Comparison of ENCODE assay signal across 8 cellular contexts in the genomic region with DNA sequence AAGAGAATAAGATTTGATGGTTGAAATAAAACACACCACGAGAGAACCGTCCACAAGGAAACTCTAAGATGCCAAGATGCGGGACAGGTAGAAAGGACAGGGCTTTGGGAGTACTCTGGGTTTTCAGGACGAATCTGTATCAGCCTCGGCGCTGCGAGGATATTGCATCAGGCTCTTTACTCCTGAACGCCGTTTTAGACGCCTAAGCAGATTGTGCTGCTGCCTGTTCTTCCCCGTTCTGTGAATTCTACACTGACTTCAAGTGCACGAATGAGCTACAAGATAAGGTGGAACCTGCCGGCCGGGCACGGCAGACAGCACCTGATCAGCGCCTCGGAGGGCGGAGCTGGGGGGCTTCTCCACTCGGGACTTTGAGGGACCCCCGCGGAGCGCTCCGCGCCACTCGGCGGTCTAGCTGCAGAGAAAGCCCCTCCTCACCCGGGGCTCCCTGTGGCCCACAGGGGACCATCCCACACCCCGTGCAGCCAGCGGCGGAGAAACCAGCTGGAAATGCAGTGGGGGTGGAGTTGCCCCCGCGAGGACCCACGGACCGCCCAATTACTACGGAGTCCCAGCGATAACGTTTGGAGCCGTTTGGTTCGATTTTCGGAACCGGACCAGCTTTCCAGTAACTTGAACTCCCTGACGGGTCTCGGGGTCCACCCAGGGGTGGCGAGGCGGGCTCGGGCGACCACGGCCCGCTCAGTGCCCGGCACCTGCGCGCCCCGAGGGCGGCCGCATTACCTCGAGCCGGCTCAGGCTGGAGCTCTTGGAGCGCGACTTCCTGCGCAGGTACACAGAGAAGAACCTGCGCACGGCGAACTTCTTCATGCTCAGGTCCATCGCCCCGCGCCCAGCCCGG. TPM values are rescaled to one million over a fixed set of nuclear protein-coding genes. Genes with fewer than 3 reads are reported as not detected.
DNase-seq lines count a peak whose midpoint lies in the region; ATAC-seq and TF ChIP-seq lines count a peak whose summit lies in the region.

No MANE protein-coding gene starts in this region.

- peak overlapping the region; percentile 83 for H3K4me3 Mint-ChIP-seq in activated naive CD4-positive, alpha-beta T cell treated with anti-CD3 and anti-CD28 coated beads for 36 hours
- H3K4me3 Mint-ChIP-seq in progenitor cell of endocrine pancreas (ENCODE audit: low read depth) = peak overlapping the region; percentile 84

- CTCF ChIA-PET in activated naive CD4-positive, alpha-beta T cell treated with anti-CD3 and anti-CD28 coated beads for 36 hours (lab: Charles Lee) = interaction anchor here (0.6 to 1.6 kb wide), 2 partner anchors 16 to 226 kb away, joined by 3 to 4 read pairs; no protein-coding TSS in a partner anchor

- intact Hi-C loops in activated naive CD4-positive, alpha-beta T cell treated with anti-CD3 and anti-CD28 coated beads for 36 hours (cut with micrococcal nuclease) = loop anchor here (1.0 to 5.0 kb wide), 11 partner anchors 37 to 421 kb away; partner anchors contain the start of genes CEP43, RNASET2 and SFT2D1
- intact Hi-C loops in head of caudate nucleus (cut with DNase I) = loop anchor here (5.0 kb wide), 1 partner anchor 69 kb away; no protein-coding TSS in a partner anchor

- no peak overlapping the region for H3K27ac Mint-ChIP-seq in activated naive CD4-positive, alpha-beta T cell treated with anti-CD3 and anti-CD28 coated beads for 36 hours
- peak overlapping the region; percentile 94 for H3K27ac Mint-ChIP-seq in progenitor cell of endocrine pancreas

- TF ChIP-seq CTCF in progenitor cell of endocrine pancreas (IDR thresholded peaks at IDR 0.05; ENCODE audit: unreplicated experiment) = no peak

- peaks cover 26% of the 10 kb centered on the region for H3K27me3 Mint-ChIP-seq in activated naive CD4-positive, alpha-beta T cell treated with anti-CD3 and anti-CD28 coated beads for 36 hours (ENCODE audit: low read depth)
- peaks cover 22% of the 10 kb centered on the region for H3K27me3 Mint-ChIP-seq in progenitor cell of endocrine pancreas

- ATAC-seq in HG02678 (IDR thresholded peaks at IDR 0.05; ENCODE audit: unreplicated experiment) = peak; percentile 2
- ATAC-seq in activated CD4-positive, CD25-positive, alpha-beta regulatory T cell treated with anti-CD3 and anti-CD28 coated beads, Interleukin-2, amount 50 U/mL, for 24 hours = no peak
- ATAC-seq in HG02938 (IDR thresholded peaks at IDR 0.05; ENCODE audit: unreplicated experiment) = no peak

- DNase-seq in EL (peak; percentile 48), NCI-H524 (lab: John Stamatoyannopoulos, UW) (peak; percentile 7 to 59), head of caudate nucleus (peak in 40 of 42 donors; percentile 20 to 73 (median 48)), progenitor cell of endocrine pancreas (ENCODE audit: low spot score, unreplicated experiment) (peak; percentile 51)
- DNase-seq in activated naive CD4-positive, alpha-beta T cell treated with anti-CD3 and anti-CD28 coated beads for 36 hours = peak; percentile 40

- H3K4me1 Mint-ChIP-seq in activated naive CD4-positive, alpha-beta T cell treated with anti-CD3 and anti-CD28 coated beads for 36 hours (ENCODE audit: low read depth) = peaks cover 14% of the 10 kb centered on the region
- peaks cover 17% of the 10 kb centered on the region for H3K4me1 Mint-ChIP-seq in progenitor cell of endocrine pancreas (ENCODE audit: low read depth)

- no peaks in the 10 kb centered on the region for H3K36me3 Mint-ChIP-seq in activated naive CD4-positive, alpha-beta T cell treated with anti-CD3 and anti-CD28 coated beads for 36 hours (ENCODE audit: low read depth)
- H3K36me3 Mint-ChIP-seq in progenitor cell of endocrine pancreas (ENCODE audit: insufficient read depth) = no peaks in the 10 kb centered on the region

- H3K9me3 Mint-ChIP-seq in activated naive CD4-positive, alpha-beta T cell treated with anti-CD3 and anti-CD28 coated beads for 36 hours = no peaks in the 10 kb centered on the region
- H3K9me3 Mint-ChIP-seq in progenitor cell of endocrine pancreas (ENCODE audit: low read depth) = no peaks in the 10 kb centered on the region

RNA-seq across cellular contexts. Expression of gene RPS6KA2, which starts 0.6 kb away (rescaled TPM):
- 10 to 100 TPM; 18.9 to 19.1 TPM for total RNA-seq in activated naive CD4-positive, alpha-beta T cell treated with anti-CD3 and anti-CD28 coated beads for 36 hours
- 37.5 and 43.1 TPM in 2 replicates for total RNA-seq in progenitor cell of endocrine pancreas

RNA-seq across cellular contexts. Expression of gene RAMACL, which starts 39.9 kb away (rescaled TPM):
- total RNA-seq in activated naive CD4-positive, alpha-beta T cell treated with anti-CD3 and anti-CD28 coated beads for 36 hours = under 1 TPM; 0.52 to 0.89 TPM
- total RNA-seq in progenitor cell of endocrine pancreas = 1.7 and 2.7 TPM in 2 replicates
